In genomic region chr17:76645481-76645880, GRCh38 we compare ENCODE assay signal across 24 cellular contexts. TPM values are rescaled to one million over a fixed set of nuclear protein-coding genes. Genes with fewer than 3 reads are reported as not detected.
DNase-seq lines count a peak whose midpoint lies in the region; ATAC-seq and TF ChIP-seq lines count a peak whose summit lies in the region.
"Had no signal": no experiment of that assay in that cellular context is flagged by ENCODE, and none has a peak within 500 bp of the region (broad histone marks: within the 10 kb centered on the region; RNA-seq: fewer than 3 reads in every experiment).

No MANE protein-coding gene starts in this region.

- in situ Hi-C loops in Panc1 (cut with HindIII; ENCODE audit: low pct_unique_long_range_greater_than_20kb, low sequenced_read_pairs) = no loop called here

- H3K27me3 Mint-ChIP-seq in Calu3 (ENCODE audit: unreplicated experiment) = no peaks in the 10 kb centered on the region
- no peaks in the 10 kb centered on the region for H3K27me3 Mint-ChIP-seq in activated naive CD4-positive, alpha-beta T cell treated with anti-CD3 and anti-CD28 coated beads for 36 hours (ENCODE audit: low read depth)
- H3K27me3 Mint-ChIP-seq: activated naive CD8-positive, alpha-beta T cell treated with anti-CD3 and anti-CD28 coated beads for 36 hours; activated T-helper 17 cell treated with anti-CD3 and anti-CD28 coated beads, Interleukin-2, amount 50 U/mL, for 72 hours had no signal

- no peaks in the 10 kb centered on the region for H3K9me3 Mint-ChIP-seq in Calu3 (ENCODE audit: low read depth, unreplicated experiment)
- peaks cover 4% of the 10 kb centered on the region for H3K9me3 Mint-ChIP-seq in activated naive CD4-positive, alpha-beta T cell treated with anti-CD3 and anti-CD28 coated beads for 36 hours
- H3K9me3 Mint-ChIP-seq: activated T-helper 17 cell treated with anti-CD3 and anti-CD28 coated beads, Interleukin-2, amount 50 U/mL, for 72 hours had no signal

- H3K4me3 Mint-ChIP-seq in Calu3 (ENCODE audit: low read depth, unreplicated experiment) = peak overlapping the region; percentile 58
- no peak overlapping the region for H3K4me3 Mint-ChIP-seq in activated naive CD4-positive, alpha-beta T cell treated with anti-CD3 and anti-CD28 coated beads for 36 hours
- H3K4me3 Mint-ChIP-seq: activated naive CD8-positive, alpha-beta T cell treated with anti-CD3 and anti-CD28 coated beads for 36 hours; activated T-helper 17 cell treated with anti-CD3 and anti-CD28 coated beads, Interleukin-2, amount 50 U/mL, for 72 hours; CD14-positive monocyte; mesothelial cell of epicardium; T-helper 2 cell treated with Interferon-gamma antibody and Interleukin-4, amounts not matched to agents 5 μg/mL and 100 μg/mL, for 36 hours had no signal

- TF ChIP-seq CTCF in Calu3 (IDR thresholded peaks at IDR 0.05; ENCODE audit: unreplicated experiment) = no peak
- TF ChIP-seq CTCF in Panc1 (IDR thresholded peaks at IDR 0.05) = no peak

- peak overlapping the region; percentile 92 for H3K27ac Mint-ChIP-seq in Calu3 (ENCODE audit: unreplicated experiment)
- H3K27ac Mint-ChIP-seq in activated naive CD4-positive, alpha-beta T cell treated with anti-CD3 and anti-CD28 coated beads for 36 hours = no peak overlapping the region
- H3K27ac Mint-ChIP-seq: activated naive CD8-positive, alpha-beta T cell treated with anti-CD3 and anti-CD28 coated beads for 36 hours; activated T-helper 17 cell treated with anti-CD3 and anti-CD28 coated beads, Interleukin-2, amount 50 U/mL, for 72 hours; CD14-positive monocyte; mesothelial cell of epicardium; T-helper 2 cell treated with Interferon-gamma antibody and Interleukin-4, amounts not matched to agents 5 μg/mL and 100 μg/mL, for 36 hours had no signal

- ATAC-seq in Panc1 (peak; percentile 36; the same call in 1 of the 2 replicates), GM21786 (IDR thresholded peaks at IDR 0.05; ENCODE audit: unreplicated experiment) (no peak), GM21619 (IDR thresholded peaks at IDR 0.05; ENCODE audit: unreplicated experiment) (no peak)
- ATAC-seq: activated T-helper 17 cell treated with anti-CD3 and anti-CD28 coated beads, Interleukin-2, amount 50 U/mL, for 72 hours; heart right ventricle; left lobe of liver; SK-N-SH treated with all-trans-retinoic acid at 6 μM for 48 hours had no signal

- H3K27me3 ChIP-seq in Panc1 (ENCODE audit: control insufficient read depth, insufficient read depth, low read length) = no peaks in the 10 kb centered on the region
- H3K27me3 ChIP-seq: heart right ventricle had no signal

- peaks cover 57% of the 10 kb centered on the region for H3K4me1 Mint-ChIP-seq in Calu3 (ENCODE audit: low read depth, unreplicated experiment)
- peaks cover 28% of the 10 kb centered on the region for H3K4me1 Mint-ChIP-seq in activated naive CD4-positive, alpha-beta T cell treated with anti-CD3 and anti-CD28 coated beads for 36 hours (ENCODE audit: low read depth)

- H3K36me3 ChIP-seq in Panc1 (ENCODE audit: control insufficient read depth, insufficient read depth, low read length) = no peaks in the 10 kb centered on the region
- H3K36me3 ChIP-seq: heart right ventricle, WERI-Rb-1 had no signal

- no peak overlapping the region for H3K4me3 ChIP-seq in Panc1 (ENCODE audit: low read depth in 2 of 2, low read length in 2 of 2)
- H3K4me3 ChIP-seq: heart right ventricle had no signal

- BruUV-seq in Calu3 (replicated peaks; lab: Mats Ljungman, UMichigan) (no TSS peak), Panc1 (replicated peaks; lab: Mats Ljungman, UMichigan) (no TSS peak)

- peaks cover 4% of the 10 kb centered on the region; the same call in 1 of the 2 replicates for H3K9me3 ChIP-seq in Panc1 (ENCODE audit: control insufficient read depth, insufficient read depth, low read depth, low read length)

- peaks cover 25% of the 10 kb centered on the region for H3K36me3 Mint-ChIP-seq in Calu3 (ENCODE audit: insufficient read depth, unreplicated experiment)
- H3K36me3 Mint-ChIP-seq in activated naive CD4-positive, alpha-beta T cell treated with anti-CD3 and anti-CD28 coated beads for 36 hours (ENCODE audit: low read depth) = no peaks in the 10 kb centered on the region
- H3K36me3 Mint-ChIP-seq: activated naive CD8-positive, alpha-beta T cell treated with anti-CD3 and anti-CD28 coated beads for 36 hours; CD14-positive monocyte had no signal

- CTCF ChIA-PET in Calu3 (lab: Charles Lee) (interaction anchor here (0.6 to 1.8 kb wide), 3 partner anchors 26 to 105 kb away, joined by 3 to 6 read pairs (median 5); no protein-coding TSS in a partner anchor), Panc1 (lab: Charles Lee) (interaction anchor here (0.7 kb wide), 1 partner anchor 21 kb away, joined by 3 read pairs; no protein-coding TSS in a partner anchor)
- CTCF ChIA-PET in activated naive CD4-positive, alpha-beta T cell treated with anti-CD3 and anti-CD28 coated beads for 36 hours (lab: Charles Lee) = interaction anchor here (1.0 kb wide), 2 partner anchors 22 to 36 kb away, joined by 3 to 4 read pairs; no protein-coding TSS in a partner anchor

- POLR2A ChIA-PET in Panc1 (lab: Charles Lee) = no interaction called here

- intact Hi-C loops in Calu3 (cut with micrococcal nuclease; ENCODE audit: unreplicated experiment) (loop anchor here (1.0 to 10.0 kb wide), 2 partner anchors 26 to 69 kb away; partner anchors contain the start of gene MXRA7), Panc1 (cut with micrococcal nuclease; ENCODE audit: unreplicated experiment) (no loop called here)
- intact Hi-C loops in activated naive CD4-positive, alpha-beta T cell treated with anti-CD3 and anti-CD28 coated beads for 36 hours (cut with micrococcal nuclease) = no loop called here

- no peaks in the 10 kb centered on the region for H3K4me1 ChIP-seq in Panc1 (ENCODE audit: control insufficient read depth, insufficient read depth, low read length)

- no peak overlapping the region for H3K27ac ChIP-seq in Panc1 (ENCODE audit: low read length)
- H3K27ac ChIP-seq: WERI-Rb-1 had no signal

- peak; percentile 61 for DNase-seq in Calu3
- no peak for DNase-seq in Panc1 (ENCODE audit: low read depth, low spot score)
- peak; percentile 28 for DNase-seq in kidney tubule cell (ENCODE audit: low spot score)
- DNase-seq in renal cortical epithelial cell (ENCODE audit: low read depth) = peak; percentile 42
- no peak for DNase-seq in activated naive CD4-positive, alpha-beta T cell treated with anti-CD3 and anti-CD28 coated beads for 36 hours
- DNase-seq: activated CD4-positive, alpha-beta T cell treated with anti-CD3 and anti-CD28 coated beads, Interleukin-2, amount 50 U/mL, for 4 hours; activated CD8-positive, alpha-beta memory T cell treated with anti-CD3 and anti-CD28 coated beads, Interleukin-2, amount 50 U/mL, for 4 hours; activated naive CD8-positive, alpha-beta T cell treated with anti-CD3 and anti-CD28 coated beads for 36 hours; HCEC 1CT; heart right ventricle; NCI-H1048; NCI-H187; WERI-Rb-1 had no signal

RNA-seq across cellular contexts. Expression of gene ST6GALNAC1, which starts 1.9 kb away (rescaled TPM):
- total RNA-seq in Calu3 (2022) (52.2 and 52.4 TPM in 2 replicates), Panc1 (2021; ENCODE audit: unreplicated experiment) (0.15 TPM), renal cortical epithelial cell (0.52 TPM in 1 of 2 replicates, not detected in the other)
- polyA plus RNA-seq in Panc1 (2012; ENCODE audit: insufficient read length) = not detected
- total RNA-seq in activated naive CD4-positive, alpha-beta T cell treated with anti-CD3 and anti-CD28 coated beads for 36 hours = 1 to 10 TPM; 1.1 to 1.3 TPM
- total RNA-seq: activated naive CD8-positive, alpha-beta T cell treated with anti-CD3 and anti-CD28 coated beads for 36 hours; astrocyte; LHCN-M2 had no signal
- polyA plus RNA-seq: CD14-positive monocyte, neural cell had no signal

RNA-seq across cellular contexts. Expression of gene ST6GALNAC2, which starts 59.8 kb away (rescaled TPM):
- total RNA-seq in Calu3 (2022) = 10.5 and 11.6 TPM in 2 replicates
- 23.0 TPM for total RNA-seq in Panc1 (2021; ENCODE audit: unreplicated experiment)
- 26.2 TPM for polyA plus RNA-seq in Panc1 (2012; ENCODE audit: insufficient read length)
- 3.5 and 8.0 TPM in 2 replicates for total RNA-seq in renal cortical epithelial cell
- not detected for total RNA-seq in activated naive CD4-positive, alpha-beta T cell treated with anti-CD3 and anti-CD28 coated beads for 36 hours
- total RNA-seq: activated naive CD8-positive, alpha-beta T cell treated with anti-CD3 and anti-CD28 coated beads for 36 hours had no signal
- polyA plus RNA-seq: neural cell had no signal

Comparison
In these comparisons a context has a peak if more than half of its experiments do, and no peak if none do; other contexts are left out.
1. DNase-seq: peak in Calu3 (single experiment), kidney tubule cell (single experiment) and renal cortical epithelial cell (single experiment); none in Panc1 (single experiment) and activated naive CD4-positive, alpha-beta T cell treated with anti-CD3 and anti-CD28 coated beads for 36 hours (single experiment).
2. RNA of gene ST6GALNAC1, which starts 1.9 kb away (total RNA-seq): 52.2 to 52.4 TPM in Calu3; 1.1 to 1.3 TPM in activated naive CD4-positive, alpha-beta T cell treated with anti-CD3 and anti-CD28 coated beads for 36 hours, 0.15 TPM in Panc1 (single experiment) and 0.52 TPM in renal cortical epithelial cell; every median in the first group is over 10 times any median in the second.